In the genomic region with DNA sequence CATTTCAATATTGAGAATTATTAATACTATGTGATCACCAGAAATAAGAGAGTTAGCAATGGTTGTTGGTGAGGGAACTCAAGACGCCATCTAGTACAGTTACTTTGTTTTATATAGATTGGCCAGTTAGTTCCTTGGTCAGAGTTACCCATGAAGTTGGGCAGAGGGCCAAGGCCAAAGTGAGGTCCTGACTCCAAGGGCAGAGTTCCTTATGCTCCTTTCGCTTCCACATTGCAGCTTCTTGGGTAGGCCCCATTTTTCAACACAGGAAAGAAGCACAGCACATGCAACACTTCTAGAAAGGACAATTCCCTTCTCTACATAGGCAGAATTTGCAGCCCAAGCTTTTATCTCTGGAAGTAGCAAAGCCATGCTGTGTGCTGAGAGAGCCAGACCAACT, we compare ENCODE assay signal across 22 cellular contexts.
DNase-seq lines count a peak whose midpoint lies in the region; ATAC-seq and TF ChIP-seq lines count a peak whose summit lies in the region.
"Had no signal": no experiment of that assay in that cellular context is flagged by ENCODE, and none has a peak within 500 bp of the region (broad histone marks: within the 10 kb centered on the region; RNA-seq: fewer than 3 reads in every experiment).

No MANE protein-coding gene starts in this region.

- 69 to 85% methylated on average over 2 of the region's 2 CpGs for WGBS in transverse colon (ENCODE audit: low coverage in 1 of 2), 2 donors

- in situ Hi-C loops in transverse colon (cut with MboI; ENCODE audit: low pct_ligation_motif_present in 1 of 4, low pct_unique_long_range_greater_than_20kb in 1 of 4, low sequenced_read_pairs in 3 of 4), result no loop called here

- peak overlapping the region in 1 of 4 donors; percentile 16 for H3K27ac ChIP-seq in transverse colon
- H3K27ac ChIP-seq: 22Rv1, cardiac muscle cell had no signal

- no peak for TF ChIP-seq EP300 in transverse colon (IDR thresholded peaks at IDR 0.05; ENCODE audit: low read depth)

- H3K4me1 ChIP-seq in transverse colon, result no peaks in the 10 kb centered on the region

- peak in 1 of 2 donors; percentile 71 for ATAC-seq in left cardiac atrium
- no peak for ATAC-seq in GM19023 (IDR thresholded peaks at IDR 0.05; ENCODE audit: unreplicated experiment)
- ATAC-seq in GM21576 (IDR thresholded peaks at IDR 0.05; ENCODE audit: unreplicated experiment), result no peak
- ATAC-seq: activated CD4-positive, alpha-beta T cell treated with anti-CD3 and anti-CD28 coated beads for 36 hours; activated T-cell treated with anti-CD3 and anti-CD28 coated beads, Interleukin-2, amount 50 U/mL, for 4 hours; GM23338; PC-3 had no signal

- TF ChIP-seq POLR2A in transverse colon (IDR thresholded peaks at IDR 0.05), result no peak

- TF ChIP-seq CTCF in transverse colon (IDR thresholded peaks at IDR 0.05), result no peak

- H3K27me3 ChIP-seq in transverse colon, result peaks cover 1% of the 10 kb centered on the region
- H3K27me3 ChIP-seq: dorsolateral prefrontal cortex had no signal

- DNase-seq in DMS 273 (lab: John Stamatoyannopoulos, UW; ENCODE audit: unreplicated experiment) (peak; percentile 31), DMS 273 treated with DMSO at 0.1 percent for 48 hours (lab: John Stamatoyannopoulos, UW) (no peak), left cardiac atrium (peak; percentile 56), mucosa of gallbladder (ENCODE audit: low spot score) (peak; percentile 49), transverse colon (peak; percentile 45), Kasumi-1 (lab: John Stamatoyannopoulos, UW) (no peak)
- DNase-seq: activated CD4-positive, alpha-beta T cell treated with anti-CD3 and anti-CD28 coated beads for 36 hours; activated naive CD4-positive, alpha-beta T cell treated with anti-CD3 and anti-CD28 coated beads for 36 hours; activated T-cell treated with anti-CD3 and anti-CD28 coated beads, Interleukin-2, amount 50 U/mL, for 4 hours; AML-193; DND-41; naive B cell; NCI-H1105; NCI-H2029 treated with DMSO at 0.1 percent for 48 hours; PC-3; SHP77 treated with DMSO at 0.1 percent for 48 hours had no signal

- H3K4me3 ChIP-seq in transverse colon, result no peak overlapping the region
- H3K4me3 ChIP-seq: cardiac muscle cell, dorsolateral prefrontal cortex, GM23338 had no signal

- intact Hi-C loops in left cardiac atrium (cut with DNase I) (no loop called here), transverse colon (cut with DNase I; ENCODE audit: low total_unique reads) (no loop called here)

- no peaks in the 10 kb centered on the region for H3K36me3 ChIP-seq in transverse colon
- H3K36me3 ChIP-seq: cardiac muscle cell had no signal

- H3K9me3 ChIP-seq in transverse colon, result no peaks in the 10 kb centered on the region

Comparison
In these comparisons a context has a peak if more than half of its experiments do, and no peak if none do; other contexts are left out.
1. DNase-seq: peak in DMS 273 (single experiment), left cardiac atrium (single experiment), mucosa of gallbladder (single experiment) and transverse colon (single experiment); none in DMS 273 treated with DMSO at 0.1 percent for 48 hours (single experiment) and Kasumi-1 (0 of 2).